In the genomic region with DNA sequence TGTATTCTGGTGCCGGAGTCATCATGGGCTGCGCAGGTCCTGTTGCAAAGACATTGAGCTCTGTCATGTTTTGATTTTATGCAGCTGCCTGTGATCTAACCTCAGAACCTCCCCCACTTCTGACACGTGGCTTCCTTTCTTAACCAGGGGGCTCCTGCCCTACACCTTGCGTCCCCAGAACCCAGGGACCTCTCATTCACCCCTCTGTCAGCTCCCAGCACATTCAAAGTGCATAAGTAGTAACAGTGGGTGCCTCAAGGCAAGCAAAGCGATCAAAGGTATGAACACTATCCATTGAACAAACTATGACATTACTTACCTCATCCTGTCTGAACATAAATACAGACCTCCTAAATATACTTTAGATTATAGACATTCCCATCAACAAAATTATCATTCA, we compare ENCODE assay signal across 1 cellular context.
TF ChIP-seq lines count a peak whose summit lies in the region.

No MANE protein-coding gene starts in this region.

TF ChIP-seq in GM23338, 12 proteins besides CTCF, POLR2A, EP300 and RAD21 (continued from another document):
- TF ChIP-seq, protein P1, sequence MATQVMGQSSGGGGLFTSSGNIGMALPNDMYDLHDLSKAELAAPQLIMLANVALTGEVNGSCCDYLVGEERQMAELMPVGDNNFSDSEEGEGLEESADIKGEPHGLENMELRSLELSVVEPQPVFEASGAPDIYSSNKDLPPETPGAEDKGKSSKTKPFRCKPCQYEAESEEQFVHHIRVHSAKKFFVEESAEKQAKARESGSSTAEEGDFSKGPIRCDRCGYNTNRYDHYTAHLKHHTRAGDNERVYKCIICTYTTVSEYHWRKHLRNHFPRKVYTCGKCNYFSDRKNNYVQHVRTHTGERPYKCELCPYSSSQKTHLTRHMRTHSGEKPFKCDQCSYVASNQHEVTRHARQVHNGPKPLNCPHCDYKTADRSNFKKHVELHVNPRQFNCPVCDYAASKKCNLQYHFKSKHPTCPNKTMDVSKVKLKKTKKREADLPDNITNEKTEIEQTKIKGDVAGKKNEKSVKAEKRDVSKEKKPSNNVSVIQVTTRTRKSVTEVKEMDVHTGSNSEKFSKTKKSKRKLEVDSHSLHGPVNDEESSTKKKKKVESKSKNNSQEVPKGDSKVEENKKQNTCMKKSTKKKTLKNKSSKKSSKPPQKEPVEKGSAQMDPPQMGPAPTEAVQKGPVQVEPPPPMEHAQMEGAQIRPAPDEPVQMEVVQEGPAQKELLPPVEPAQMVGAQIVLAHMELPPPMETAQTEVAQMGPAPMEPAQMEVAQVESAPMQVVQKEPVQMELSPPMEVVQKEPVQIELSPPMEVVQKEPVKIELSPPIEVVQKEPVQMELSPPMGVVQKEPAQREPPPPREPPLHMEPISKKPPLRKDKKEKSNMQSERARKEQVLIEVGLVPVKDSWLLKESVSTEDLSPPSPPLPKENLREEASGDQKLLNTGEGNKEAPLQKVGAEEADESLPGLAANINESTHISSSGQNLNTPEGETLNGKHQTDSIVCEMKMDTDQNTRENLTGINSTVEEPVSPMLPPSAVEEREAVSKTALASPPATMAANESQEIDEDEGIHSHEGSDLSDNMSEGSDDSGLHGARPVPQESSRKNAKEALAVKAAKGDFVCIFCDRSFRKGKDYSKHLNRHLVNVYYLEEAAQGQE (IDR thresholded peaks at IDR 0.05; ENCODE audit: unreplicated experiment) = no peak
- TF ChIP-seq, protein P2, sequence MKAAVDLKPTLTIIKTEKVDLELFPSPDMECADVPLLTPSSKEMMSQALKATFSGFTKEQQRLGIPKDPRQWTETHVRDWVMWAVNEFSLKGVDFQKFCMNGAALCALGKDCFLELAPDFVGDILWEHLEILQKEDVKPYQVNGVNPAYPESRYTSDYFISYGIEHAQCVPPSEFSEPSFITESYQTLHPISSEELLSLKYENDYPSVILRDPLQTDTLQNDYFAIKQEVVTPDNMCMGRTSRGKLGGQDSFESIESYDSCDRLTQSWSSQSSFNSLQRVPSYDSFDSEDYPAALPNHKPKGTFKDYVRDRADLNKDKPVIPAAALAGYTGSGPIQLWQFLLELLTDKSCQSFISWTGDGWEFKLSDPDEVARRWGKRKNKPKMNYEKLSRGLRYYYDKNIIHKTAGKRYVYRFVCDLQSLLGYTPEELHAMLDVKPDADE (IDR thresholded peaks at IDR 0.05) = no peak
- TF ChIP-seq ZNF331 (CRISPR knock-in tag; IDR thresholded peaks at IDR 0.05; ENCODE audit: low read depth) (no peak), ZNF114 (CRISPR knock-in tag; IDR thresholded peaks at IDR 0.05) (no peak), EZH2 (IDR thresholded peaks at IDR 0.05; ENCODE audit: low read depth, unreplicated experiment) (no peak), NANOG (IDR thresholded peaks at IDR 0.05; ENCODE audit: borderline replicate concordance) (no peak)
TF ChIP-seq in GM23338: peak in this region for 0.
